ENCODE assay signal across 27 cellular contexts in the genomic region with DNA sequence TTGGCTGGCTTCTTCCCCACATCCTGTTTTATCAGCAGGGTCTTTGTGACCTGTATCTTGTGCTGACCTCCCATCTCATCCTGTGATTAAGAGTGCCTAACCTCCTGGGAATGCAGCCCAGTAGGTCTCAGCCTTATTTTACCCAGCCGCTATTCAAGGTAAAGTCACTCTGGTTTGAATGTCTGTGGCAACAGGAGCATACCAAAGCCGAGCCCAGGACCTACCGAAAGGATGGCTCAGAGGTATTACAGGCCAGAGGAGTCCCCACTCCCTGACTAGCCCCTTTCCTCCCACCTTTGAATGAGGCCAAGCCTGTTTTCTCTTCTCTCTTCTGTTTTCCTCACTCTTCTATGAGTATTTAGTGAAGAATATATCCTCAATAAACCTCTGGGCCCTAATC.
"Had no signal": no experiment of that assay in that cellular context is flagged by ENCODE, and none has a peak within 500 bp of the region (broad histone marks: within the 10 kb centered on the region; RNA-seq: fewer than 3 reads in every experiment).

No MANE protein-coding gene starts in this region.

- ATAC-seq: activated CD4-positive, CD25-positive, alpha-beta regulatory T cell treated with anti-CD3 and anti-CD28 coated beads, Interleukin-2, amount 50 U/mL, for 24 hours; activated CD8-positive, alpha-beta memory T cell treated with anti-CD3 and anti-CD28 coated beads, Interleukin-2, amount 10 ng/mL, durations not matched to agents 7 days and 5 days; activated CD8-positive, alpha-beta T cell treated with anti-CD3 and anti-CD28 coated beads, Interleukin-2, amount 10 ng/mL, durations not matched to agents 7 days and 5 days; K562; Right ventricle myocardium inferior had no signal

- H3K4me3 Mint-ChIP-seq: activated CD8-positive, alpha-beta memory T cell treated with anti-CD3 and anti-CD28 coated beads, Interleukin-2, amount 10 ng/mL, durations not matched to agents 7 days and 5 days; activated CD8-positive, alpha-beta T cell treated with anti-CD3 and anti-CD28 coated beads, Interleukin-2, amount 10 ng/mL, durations not matched to agents 7 days and 5 days; activated naive CD4-positive, alpha-beta T cell treated with anti-CD3 and anti-CD28 coated beads for 36 hours; activated naive CD8-positive, alpha-beta T cell; activated T-cell treated with anti-CD3 and anti-CD28 coated beads, Interleukin-2, amount 50 U/mL, for 24 hours had no signal

- H3K27me3 Mint-ChIP-seq: activated CD8-positive, alpha-beta memory T cell treated with anti-CD3 and anti-CD28 coated beads, Interleukin-2, amount 10 ng/mL, durations not matched to agents 7 days and 5 days; activated T-cell treated with anti-CD3 and anti-CD28 coated beads, Interleukin-2, amount 50 U/mL, for 24 hours had no signal

- DNase-seq: activated CD4-positive, alpha-beta T cell treated with anti-CD3 and anti-CD28 coated beads for 4 hours; activated CD4-positive, alpha-beta T cell treated with anti-CD3 and anti-CD28 coated beads, Interleukin-2, amount 50 U/mL, for 4 hours; activated CD8-positive, alpha-beta memory T cell treated with anti-CD3 and anti-CD28 coated beads, Interleukin-2, amount 10 ng/mL, durations not matched to agents 7 days and 5 days; activated CD8-positive, alpha-beta T cell treated with anti-CD3 and anti-CD28 coated beads, Interleukin-2, amount 10 ng/mL, durations not matched to agents 7 days and 5 days; activated gamma-delta T cell; activated naive CD4-positive, alpha-beta T cell treated with anti-CD3 and anti-CD28 coated beads for 36 hours; activated T-cell treated with anti-CD3 and anti-CD28 coated beads, Interleukin-2, amount 50 U/mL, for 24 hours; brain microvascular endothelial cell; Karpas-422; MM.1S; NCI-H1105; NCI-H1436; NCI-H1694 treated with DMSO at 0.1 percent for 48 hours; NCI-H2029 treated with DMSO at 0.1 percent for 48 hours; NCI-H345; NCI-H510A; NCI-H526 treated with DMSO at 0.1 percent for 48 hours; NCI-H82; RPMI8226; T-helper 1 cell; WERI-Rb-1 had no signal

- H3K27ac ChIP-seq: brain microvascular endothelial cell, cardiac muscle cell, SK-N-MC, WERI-Rb-1 had no signal

- H3K36me3 ChIP-seq: brain microvascular endothelial cell, cardiac muscle cell, WERI-Rb-1 had no signal

- H3K4me1 Mint-ChIP-seq: activated CD8-positive, alpha-beta memory T cell treated with anti-CD3 and anti-CD28 coated beads, Interleukin-2, amount 10 ng/mL, durations not matched to agents 7 days and 5 days had no signal

- H3K4me3 ChIP-seq: cardiac muscle cell, K562, SK-N-MC had no signal

- H3K27ac Mint-ChIP-seq: activated CD8-positive, alpha-beta memory T cell treated with anti-CD3 and anti-CD28 coated beads, Interleukin-2, amount 10 ng/mL, durations not matched to agents 7 days and 5 days; activated CD8-positive, alpha-beta T cell treated with anti-CD3 and anti-CD28 coated beads, Interleukin-2, amount 10 ng/mL, durations not matched to agents 7 days and 5 days; activated naive CD4-positive, alpha-beta T cell treated with anti-CD3 and anti-CD28 coated beads for 36 hours; activated naive CD8-positive, alpha-beta T cell; activated T-cell treated with anti-CD3 and anti-CD28 coated beads, Interleukin-2, amount 50 U/mL, for 24 hours had no signal

- H3K36me3 Mint-ChIP-seq: activated CD8-positive, alpha-beta memory T cell treated with anti-CD3 and anti-CD28 coated beads, Interleukin-2, amount 10 ng/mL, durations not matched to agents 7 days and 5 days; activated naive CD8-positive, alpha-beta T cell had no signal

- H3K27me3 ChIP-seq: brain microvascular endothelial cell, cardiac muscle cell had no signal
